11 cellular contexts compared by ENCODE assay signal in genomic region chr17:65564793-65565192, GRCh38. TPM values are rescaled to one million over a fixed set of nuclear protein-coding genes. Genes with fewer than 3 reads are reported as not detected.
DNase-seq lines count a peak whose midpoint lies in the region; ATAC-seq and TF ChIP-seq lines count a peak whose summit lies in the region.
"Had no signal": no experiment of that assay in that cellular context is flagged by ENCODE, and none has a peak within 500 bp of the region (broad histone marks: within the 10 kb centered on the region; RNA-seq: fewer than 3 reads in every experiment).

No MANE protein-coding gene starts in this region.

- H3K4me3 ChIP-seq in breast epithelium (no peak overlapping the region), left lung (no peak overlapping the region), vagina (no peak overlapping the region), A673 (ENCODE audit: low read depth, low read length, poor library complexity, severe bottlenecking) (no peak overlapping the region), OCI-LY7 (ENCODE audit: low read depth, low read length, poor library complexity, severe bottlenecking) (no peak overlapping the region)
- H3K4me3 ChIP-seq: GM12878, spleen, upper lobe of left lung had no signal

- no peaks in the 10 kb centered on the region for H3K9me3 Mint-ChIP-seq in MCF 10A (ENCODE audit: unreplicated experiment)
- H3K9me3 Mint-ChIP-seq in natural killer cell, result no peaks in the 10 kb centered on the region

- H3K27me3 ChIP-seq in breast epithelium, result no peaks in the 10 kb centered on the region
- H3K27me3 ChIP-seq in left lung, result peaks cover 0 to 38% of the 10 kb centered on the region in 2 donors
- no peaks in the 10 kb centered on the region for H3K27me3 ChIP-seq in vagina
- H3K27me3 ChIP-seq in A673 (replicated peaks; ENCODE audit: insufficient read depth, low read depth, low read length, poor library complexity), result no peaks in the 10 kb centered on the region

- POLR2A ChIA-PET in MCF 10A (lab: Yijun Ruan, JAX), result no interaction called here
- POLR2A ChIA-PET in A673 (lab: Charles Lee; ENCODE audit: low non-redundant PET), result no interaction called here
- POLR2A ChIA-PET in OCI-LY7 (lab: Charles Lee), result no interaction called here

- CTCF ChIA-PET in MCF 10A (lab: Yijun Ruan, JAX), result no interaction called here
- CTCF ChIA-PET in A673 (lab: Charles Lee), result no interaction called here
- CTCF ChIA-PET in OCI-LY7 (lab: Charles Lee; ENCODE audit: unreplicated experiment), result interaction anchor here (0.6 kb wide), 1 partner anchor 333 kb away, joined by 3 read pairs; no protein-coding TSS in a partner anchor

- H3K9me3 ChIP-seq in breast epithelium (no peaks in the 10 kb centered on the region), left lung (no peaks in the 10 kb centered on the region), vagina (no peaks in the 10 kb centered on the region), A673 (ENCODE audit: low read depth, low read length, poor library complexity, severe bottlenecking) (no peaks in the 10 kb centered on the region), OCI-LY7 (ENCODE audit: low read length) (no peaks in the 10 kb centered on the region)
- H3K9me3 ChIP-seq: spleen, upper lobe of left lung had no signal

- ATAC-seq in left lung, result peak; percentile 1
- no peak for ATAC-seq in natural killer cell
- ATAC-seq: GM12878 had no signal

- TF ChIP-seq CTCF in breast epithelium (IDR thresholded peaks at IDR 0.05), result no peak
- TF ChIP-seq CTCF in MCF 10A (IDR thresholded peaks at IDR 0.05; ENCODE audit: unreplicated experiment), result no peak
- TF ChIP-seq CTCF in left lung (IDR thresholded peaks at IDR 0.05), result no peak
- TF ChIP-seq CTCF in vagina (IDR thresholded peaks at IDR 0.05), result no peak
- TF ChIP-seq CTCF in A673 (conservative IDR thresholded peaks at IDR 0.05; ENCODE audit: low read depth, low read length), result no peak
- TF ChIP-seq CTCF in natural killer cell (IDR thresholded peaks at IDR 0.05), result no peak
- no peak for TF ChIP-seq CTCF in OCI-LY7 (conservative IDR thresholded peaks at IDR 0.05; ENCODE audit: low read length)

- H3K79me2 ChIP-seq in OCI-LY7 (ENCODE audit: insufficient read depth, low read depth, low read length), result peaks cover under 1% of the 10 kb centered on the region; the same call in 1 of the 2 replicates

- BruUV-seq in MCF 10A (replicated peaks; lab: Mats Ljungman, UMichigan) (no TSS peak), A673 (replicated peaks; lab: Mats Ljungman, UMichigan) (no TSS peak), OCI-LY7 (replicated peaks; lab: Mats Ljungman, UMichigan) (no TSS peak)

- intact Hi-C loops in breast epithelium (cut with DNase I; ENCODE audit: low total_unique reads), result no loop called here
- intact Hi-C loops in MCF 10A (cut with micrococcal nuclease), result loop anchor here (10.0 kb wide), 1 partner anchor 600 kb away; no protein-coding TSS in a partner anchor
- intact Hi-C loops in left lung (cut with DNase I), result no loop called here
- intact Hi-C loops in vagina (cut with DNase I), result no loop called here
- intact Hi-C loops in A673 (cut with micrococcal nuclease; ENCODE audit: unreplicated experiment), result loop anchor here (10.0 kb wide), 2 partner anchors 230 to 420 kb away; no protein-coding TSS in a partner anchor
- intact Hi-C loops in natural killer cell (cut with micrococcal nuclease), result no loop called here
- intact Hi-C loops in OCI-LY7 (cut with micrococcal nuclease; ENCODE audit: unreplicated experiment), result no loop called here

- DNase-seq in breast epithelium (ENCODE audit: low spot score in 2 of 2), result peak in 1 of 2 donors; percentile 56
- DNase-seq in MCF 10A (ENCODE audit: unreplicated experiment), result no peak
- peak; percentile 78 for DNase-seq in astrocyte of the hippocampus (ENCODE audit: low read depth, low spot score)
- peak in 1 of 2 donors; percentile 10 for DNase-seq in left lung
- DNase-seq in vagina (ENCODE audit: extremely low spot score in 2 of 2), result no peak
- DNase-seq in A673 (ENCODE audit: low spot score), result no peak
- no peak for DNase-seq in natural killer cell
- no peak for DNase-seq in OCI-LY7 (ENCODE audit: low spot score)
- DNase-seq: spleen had no signal

- H3K4me2 ChIP-seq in OCI-LY7 (ENCODE audit: low read length), result no peak overlapping the region

- H3K27ac Mint-ChIP-seq in MCF 10A (ENCODE audit: low read depth, unreplicated experiment) (no peak overlapping the region), natural killer cell (no peak overlapping the region)

- H2AFZ ChIP-seq in OCI-LY7 (ENCODE audit: low read length), result no peak overlapping the region

- TF ChIP-seq POLR2A in breast epithelium (IDR thresholded peaks at IDR 0.05) (no peak), vagina (IDR thresholded peaks at IDR 0.05) (no peak)

- H3K4me3 Mint-ChIP-seq in MCF 10A (ENCODE audit: unreplicated experiment) (no peak overlapping the region), natural killer cell (no peak overlapping the region)

- H3K4me1 Mint-ChIP-seq in MCF 10A (ENCODE audit: insufficient read depth, unreplicated experiment) (no peaks in the 10 kb centered on the region), natural killer cell (peaks cover 8 to 10% of the 10 kb centered on the region in 2 donors)

- no peaks in the 10 kb centered on the region for H4K20me1 ChIP-seq in OCI-LY7 (ENCODE audit: insufficient read depth, low read length)

- peak overlapping the region; percentile 60 to 81 for H3K27ac ChIP-seq in breast epithelium
- H3K27ac ChIP-seq in left lung, result no peak overlapping the region
- H3K27ac ChIP-seq in vagina, result peak overlapping the region; percentile 36
- no peak overlapping the region for H3K27ac ChIP-seq in A673 (ENCODE audit: low read depth, low read length, poor library complexity, severe bottlenecking)
- no peak overlapping the region for H3K27ac ChIP-seq in OCI-LY7 (ENCODE audit: low read depth, low read length, poor library complexity, severe bottlenecking)
- H3K27ac ChIP-seq: spleen, upper lobe of left lung had no signal

- no peaks in the 10 kb centered on the region for H3K36me3 ChIP-seq in breast epithelium
- no peaks in the 10 kb centered on the region for H3K36me3 ChIP-seq in left lung
- H3K36me3 ChIP-seq in vagina, result no peaks in the 10 kb centered on the region
- H3K36me3 ChIP-seq in A673 (ENCODE audit: insufficient read depth, low read length, poor library complexity, severe bottlenecking), result no peaks in the 10 kb centered on the region
- H3K36me3 ChIP-seq in OCI-LY7 (ENCODE audit: insufficient read depth, low read length), result no peaks in the 10 kb centered on the region
- H3K36me3 ChIP-seq: spleen, upper lobe of left lung had no signal

- H3K9me2 ChIP-seq in OCI-LY7 (ENCODE audit: insufficient read depth, low read length), result no peaks in the 10 kb centered on the region

- no peaks in the 10 kb centered on the region for H3K4me1 ChIP-seq in breast epithelium
- peaks cover 0 to 8% of the 10 kb centered on the region in 2 donors for H3K4me1 ChIP-seq in left lung
- peaks cover 7% of the 10 kb centered on the region for H3K4me1 ChIP-seq in vagina
- peaks cover 4% of the 10 kb centered on the region for H3K4me1 ChIP-seq in A673 (ENCODE audit: insufficient read depth, low read length, poor library complexity, severe bottlenecking)
- peaks cover 19% of the 10 kb centered on the region for H3K4me1 ChIP-seq in OCI-LY7 (ENCODE audit: insufficient read depth, low read length, poor library complexity, severe bottlenecking)

- H3K27me3 Mint-ChIP-seq in MCF 10A (ENCODE audit: insufficient read depth, unreplicated experiment) (peaks cover under 1% of the 10 kb centered on the region), natural killer cell (ENCODE audit: low read depth in 2 of 2) (peaks cover 14 to 19% of the 10 kb centered on the region in 2 donors)

- peaks cover 5% of the 10 kb centered on the region for H3K36me3 Mint-ChIP-seq in MCF 10A (ENCODE audit: insufficient read depth, unreplicated experiment)
- H3K36me3 Mint-ChIP-seq in natural killer cell, result no peaks in the 10 kb centered on the region

RNA-seq across cellular contexts. Expression of gene AXIN2, which starts 3.3 kb away (rescaled TPM):
- total RNA-seq in breast epithelium (10 to 100 TPM in 2 of 3 donors, 1 to 10 TPM in 1; 8.3 to 13.1 (median 10.5) TPM), MCF 10A (2022) (0.16 and 0.52 TPM in 2 replicates), left lung (10 to 100 TPM; 25.0 to 41.6 TPM), vagina (17.9 TPM), A673 (2021) (10.7 and 15.2 TPM in 2 replicates), natural killer cell (1 to 10 TPM; 1.3 to 4.1 (median 1.7) TPM), OCI-LY7 (2022) (8.2 and 8.5 TPM in 2 replicates)
- 5.2 and 8.5 TPM in 2 replicates for total RNA-seq in OCI-LY7 (2014; rRNA removed; shearing (Covaris generic))

Comparison
In these comparisons a context has a peak if more than half of its experiments do, and no peak if none do; other contexts are left out.
1. intact Hi-C loops: an anchor here in MCF 10A (10.0 kb wide) and A673 (10.0 kb wide); none called in breast epithelium, left lung, vagina, natural killer cell and OCI-LY7.
2. H3K27ac ChIP-seq: peak in breast epithelium (2 of 2) and vagina (single experiment); none in left lung (0 of 2), A673 (single experiment) and OCI-LY7 (single experiment).